27 cellular contexts compared by ENCODE assay signal in the genomic region with DNA sequence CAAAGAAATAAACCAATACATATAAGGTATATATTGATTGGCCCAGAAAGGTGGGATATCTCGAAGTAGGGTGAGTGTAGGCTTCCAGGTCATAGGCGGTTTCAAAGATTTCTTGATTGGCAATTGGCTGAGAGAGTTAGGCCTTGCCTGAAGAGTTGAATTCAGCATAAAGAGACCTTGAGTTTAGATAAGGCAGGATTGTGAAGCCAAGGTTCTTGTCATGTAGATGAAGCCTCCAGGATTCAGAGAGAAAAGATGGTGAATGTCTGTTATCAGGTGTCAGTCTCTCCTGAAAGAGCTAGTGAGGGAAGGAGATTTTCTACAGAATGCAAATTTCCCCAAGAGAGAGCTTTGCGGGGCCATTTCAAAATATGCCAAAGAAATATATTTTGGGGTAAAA.
"Had no signal": no experiment of that assay in that cellular context is flagged by ENCODE, and none has a peak within 500 bp of the region (broad histone marks: within the 10 kb centered on the region; RNA-seq: fewer than 3 reads in every experiment).

No MANE protein-coding gene starts in this region.

- H3K9ac ChIP-seq: parathyroid adenoma had no signal

- H3K27ac Mint-ChIP-seq: naive B cell; natural killer cell treated with Interleukin-12 subunit alpha and Interleukin-12 subunit beta and Interleukin-15 and Interleukin-18, amount 100 ng/mL, for 72 hours; progenitor cell of endocrine pancreas; stimulated activated effector memory CD8-positive, alpha-beta T cell treated with anti-CD3 and anti-CD28 coated beads, Interleukin-12 subunit alpha, Interleukin-12 subunit beta, amount 100 ng/mL, for 72 hours had no signal

- H3K4me3 Mint-ChIP-seq: naive B cell; natural killer cell treated with Interleukin-12 subunit alpha and Interleukin-12 subunit beta and Interleukin-15 and Interleukin-18, amount 100 ng/mL, for 72 hours; neural crest cell; stimulated activated effector memory CD8-positive, alpha-beta T cell treated with anti-CD3 and anti-CD28 coated beads, Interleukin-12 subunit alpha, Interleukin-12 subunit beta, amount 100 ng/mL, for 72 hours had no signal

- H2AFZ ChIP-seq: parathyroid adenoma had no signal

- H3K36me3 ChIP-seq: gastroesophageal sphincter, heart right ventricle, lower lobe of right lung, neutrophil, right lobe of liver, stomach, thyroid gland, vagina had no signal

- H3K4me3 ChIP-seq: dorsolateral prefrontal cortex, gastroesophageal sphincter, heart right ventricle, lower lobe of right lung, mucosa of descending colon, right lobe of liver, stomach, thyroid gland, vagina had no signal

- H3K79me2 ChIP-seq: parathyroid adenoma had no signal

- DNase-seq: dorsolateral prefrontal cortex; effector CD4-positive, alpha-beta T cell; heart right ventricle; hippocampal formation; left ventricle myocardium superior; lower lobe of right lung; mucosa of descending colon; naive B cell; right lobe of liver; small intestine; stimulated activated CD4-positive, alpha-beta T cell treated with anti-CD3 and anti-CD28 coated beads, Interleukin-12 subunit alpha, Interleukin-12 subunit beta, amount 100 ng/mL, for 4 hours; stimulated activated CD4-positive, alpha-beta T cell treated with anti-CD3 and anti-CD28 coated beads, Interleukin-1b, Interleukin-23, amount 100 ng/mL, for 48 hours; stimulated activated CD4-positive, alpha-beta T cell treated with anti-CD3 and anti-CD28 coated beads, Interleukin-4, amount 100 ng/mL, for 24 hours; stimulated activated naive CD4-positive, alpha-beta T cell treated with Interleukin-2 at 50 U/mL for 16 hours; stomach; thyroid gland had no signal

- H3K36me3 Mint-ChIP-seq: naive B cell; natural killer cell treated with Interleukin-12 subunit alpha and Interleukin-12 subunit beta and Interleukin-15 and Interleukin-18, amount 100 ng/mL, for 72 hours; stimulated activated effector memory CD8-positive, alpha-beta T cell treated with anti-CD3 and anti-CD28 coated beads, Interleukin-12 subunit alpha, Interleukin-12 subunit beta, amount 100 ng/mL, for 72 hours had no signal

- H3K9me3 Mint-ChIP-seq: natural killer cell treated with Interleukin-12 subunit alpha and Interleukin-12 subunit beta and Interleukin-15 and Interleukin-18, amount 100 ng/mL, for 72 hours; neural crest cell; stimulated activated effector memory CD8-positive, alpha-beta T cell treated with anti-CD3 and anti-CD28 coated beads, Interleukin-12 subunit alpha, Interleukin-12 subunit beta, amount 100 ng/mL, for 72 hours had no signal

- H3K27ac ChIP-seq: dorsolateral prefrontal cortex, epithelial cell of prostate, foreskin keratinocyte, gastroesophageal sphincter, heart right ventricle, lower lobe of right lung, neutrophil, parathyroid adenoma, right lobe of liver, stomach, thyroid gland, vagina had no signal

- H3K9me3 ChIP-seq: gastroesophageal sphincter, heart right ventricle, lower lobe of right lung, mucosa of descending colon, neutrophil, right lobe of liver, stomach, thyroid gland, vagina had no signal

- H3K4me1 ChIP-seq: foreskin keratinocyte, parathyroid adenoma, right lobe of liver, thyroid gland had no signal

- ATAC-seq: esophagus mucosa; foreskin keratinocyte; gastroesophageal sphincter; heart right ventricle; left ventricle myocardium superior; lower lobe of right lung; mucosa of descending colon; natural killer cell treated with Interleukin-12 subunit alpha and Interleukin-12 subunit beta and Interleukin-15 and Interleukin-18, amount 100 ng/mL, for 72 hours; right lobe of liver; stimulated activated effector memory CD8-positive, alpha-beta T cell treated with anti-CD3 and anti-CD28 coated beads, Interleukin-12 subunit alpha, Interleukin-12 subunit beta, amount 100 ng/mL, for 72 hours had no signal

- H3K27me3 ChIP-seq: gastroesophageal sphincter, neutrophil, right lobe of liver, stomach, thyroid gland, vagina had no signal
